In genomic region chr3:171172070-171172469, GRCh38 we compare ENCODE assay signal across 13 cellular contexts.
DNase-seq lines count a peak whose midpoint lies in the region; ATAC-seq and TF ChIP-seq lines count a peak whose summit lies in the region.
"Had no signal": no experiment of that assay in that cellular context is flagged by ENCODE, and none has a peak within 500 bp of the region (broad histone marks: within the 10 kb centered on the region; RNA-seq: fewer than 3 reads in every experiment).

No MANE protein-coding gene starts in this region.

- H3K4me3 Mint-ChIP-seq in natural killer cell treated with Interleukin-12 subunit alpha and Interleukin-12 subunit beta and Interleukin-15 and Interleukin-18, amount 100 ng/mL, for 72 hours: no peak overlapping the region
- H3K4me3 Mint-ChIP-seq: effector memory CD8-positive, alpha-beta T cell; naive thymus-derived CD8-positive, alpha-beta T cell had no signal

- H3K36me3 ChIP-seq in A673 (ENCODE audit: insufficient read depth, low read length, poor library complexity, severe bottlenecking): no peaks in the 10 kb centered on the region
- H3K36me3 ChIP-seq: thoracic aorta had no signal

- CTCF ChIA-PET in A673 (lab: Charles Lee): no interaction called here

- DNase-seq in A673 (ENCODE audit: low spot score): peak; percentile 17
- DNase-seq in ELR (ENCODE audit: low read depth): peak; percentile 21
- peak; percentile 23 for DNase-seq in OCI-M1 (lab: John Stamatoyannopoulos, UW)
- no peak for DNase-seq in fibroblast of the aortic adventitia (ENCODE audit: low read depth)
- DNase-seq in natural killer cell treated with Interleukin-12 subunit alpha and Interleukin-12 subunit beta and Interleukin-15 and Interleukin-18, amount 100 ng/mL, for 72 hours (ENCODE audit: low spot score): no peak
- DNase-seq: activated CD4-positive, CD25-positive, alpha-beta regulatory T cell treated with anti-CD3 and anti-CD28 coated beads, Interleukin-2, amount 50 U/mL, for 72 hours had no signal

- peaks cover 4 to 10% of the 10 kb centered on the region in 2 donors for H3K4me1 Mint-ChIP-seq in natural killer cell treated with Interleukin-12 subunit alpha and Interleukin-12 subunit beta and Interleukin-15 and Interleukin-18, amount 100 ng/mL, for 72 hours (ENCODE audit: low read depth in 2 of 2)

- no peak overlapping the region for H3K27ac ChIP-seq in A673 (ENCODE audit: low read depth, low read length, poor library complexity, severe bottlenecking)
- H3K27ac ChIP-seq: thoracic aorta had no signal

- no peak overlapping the region for H3K27ac Mint-ChIP-seq in natural killer cell treated with Interleukin-12 subunit alpha and Interleukin-12 subunit beta and Interleukin-15 and Interleukin-18, amount 100 ng/mL, for 72 hours
- H3K27ac Mint-ChIP-seq: activated naive CD4-positive, alpha-beta T cell treated with anti-CD3 and anti-CD28 coated beads, Interleukin-2, amount 50 U/mL, for 72 hours; effector memory CD8-positive, alpha-beta T cell had no signal

- no peaks in the 10 kb centered on the region for H3K27me3 Mint-ChIP-seq in natural killer cell treated with Interleukin-12 subunit alpha and Interleukin-12 subunit beta and Interleukin-15 and Interleukin-18, amount 100 ng/mL, for 72 hours
- H3K27me3 Mint-ChIP-seq: effector memory CD8-positive, alpha-beta T cell; naive thymus-derived CD8-positive, alpha-beta T cell had no signal

- no TSS peak for BruUV-seq in A673 (replicated peaks; lab: Mats Ljungman, UMichigan)

- peak; percentile 54 for TF ChIP-seq CTCF in A673 (conservative IDR thresholded peaks at IDR 0.05; ENCODE audit: low read depth, low read length)
- TF ChIP-seq CTCF in fibroblast of the aortic adventitia (IDR thresholded peaks at IDR 0.05; ENCODE audit: insufficient read depth, low read length): peak; percentile 32

- H3K9me3 Mint-ChIP-seq in natural killer cell treated with Interleukin-12 subunit alpha and Interleukin-12 subunit beta and Interleukin-15 and Interleukin-18, amount 100 ng/mL, for 72 hours: no peaks in the 10 kb centered on the region
- H3K9me3 Mint-ChIP-seq: activated naive CD4-positive, alpha-beta T cell treated with anti-CD3 and anti-CD28 coated beads, Interleukin-2, amount 50 U/mL, for 72 hours; effector memory CD8-positive, alpha-beta T cell; naive thymus-derived CD8-positive, alpha-beta T cell had no signal

- POLR2A ChIA-PET in A673 (lab: Charles Lee; ENCODE audit: low non-redundant PET): no interaction called here

- H3K9me3 ChIP-seq in A673 (ENCODE audit: low read depth, low read length, poor library complexity, severe bottlenecking): no peaks in the 10 kb centered on the region
- H3K9me3 ChIP-seq: thoracic aorta had no signal

- H3K4me1 ChIP-seq in A673 (ENCODE audit: insufficient read depth, low read length, poor library complexity, severe bottlenecking): no peaks in the 10 kb centered on the region

- no peak for ATAC-seq in GM19023 (IDR thresholded peaks at IDR 0.05; ENCODE audit: unreplicated experiment)
- ATAC-seq in HG03175 (IDR thresholded peaks at IDR 0.05; ENCODE audit: unreplicated experiment): no peak
- ATAC-seq in HG03097 (IDR thresholded peaks at IDR 0.05; ENCODE audit: low FRiP score, unreplicated experiment): no peak
- no peak for ATAC-seq in natural killer cell treated with Interleukin-12 subunit alpha and Interleukin-12 subunit beta and Interleukin-15 and Interleukin-18, amount 100 ng/mL, for 72 hours
- ATAC-seq: activated naive CD4-positive, alpha-beta T cell treated with anti-CD3 and anti-CD28 coated beads, Interleukin-2, amount 50 U/mL, for 72 hours; effector memory CD8-positive, alpha-beta T cell; naive thymus-derived CD8-positive, alpha-beta T cell had no signal

- intact Hi-C loops in A673 (cut with micrococcal nuclease; ENCODE audit: unreplicated experiment): no loop called here

- H3K27me3 ChIP-seq in A673 (replicated peaks; ENCODE audit: insufficient read depth, low read depth, low read length, poor library complexity): no peaks in the 10 kb centered on the region

- H3K4me3 ChIP-seq in A673 (ENCODE audit: low read depth, low read length, poor library complexity, severe bottlenecking) (no peak overlapping the region), fibroblast of the aortic adventitia (ENCODE audit: low read depth, low read length) (no peak overlapping the region)
- H3K4me3 ChIP-seq: thoracic aorta had no signal

- peaks cover 14% of the 10 kb centered on the region for H3K36me3 Mint-ChIP-seq in natural killer cell treated with Interleukin-12 subunit alpha and Interleukin-12 subunit beta and Interleukin-15 and Interleukin-18, amount 100 ng/mL, for 72 hours

Comparison
In these comparisons a context has a peak if more than half of its experiments do, and no peak if none do; other contexts are left out.
1. DNase-seq: peak in A673 (single experiment), ELR (single experiment) and OCI-M1 (single experiment); none in fibroblast of the aortic adventitia (single experiment) and natural killer cell treated with Interleukin-12 subunit alpha and Interleukin-12 subunit beta and Interleukin-15 and Interleukin-18, amount 100 ng/mL, for 72 hours (single experiment).